Comparison of ENCODE assay signal across 8 cellular contexts in genomic region chr6:28807682-28808280, GRCh38.
DNase-seq lines count a peak whose midpoint lies in the region; ATAC-seq and TF ChIP-seq lines count a peak whose summit lies in the region.

No MANE protein-coding gene starts in this region.

- no peaks in the 10 kb centered on the region for H3K4me1 ChIP-seq in OCI-LY1 (ENCODE audit: insufficient read depth, low read length, severe bottlenecking)
- H3K4me1 ChIP-seq in colonic mucosa: no peaks in the 10 kb centered on the region
- peaks cover 4% of the 10 kb centered on the region for H3K4me1 ChIP-seq in skeletal muscle satellite cell (ENCODE audit: control insufficient read depth, insufficient read depth, low read length)
- H3K4me1 ChIP-seq in ovary (ENCODE audit: insufficient read depth): no peaks in the 10 kb centered on the region

- ATAC-seq in HG03280 (IDR thresholded peaks at IDR 0.05; ENCODE audit: unreplicated experiment): no peak

- no peaks in the 10 kb centered on the region for H4K20me1 ChIP-seq in OCI-LY1 (ENCODE audit: insufficient read depth, low read length)

- H3K27ac ChIP-seq in OCI-LY1 (ENCODE audit: low read depth, low read length, poor library complexity, severe bottlenecking) (no peak overlapping the region), colonic mucosa (no peak overlapping the region), ovary (no peak overlapping the region)

- no peaks in the 10 kb centered on the region for H3F3A ChIP-seq in OCI-LY1 (ENCODE audit: insufficient read depth, low read length)

- TF ChIP-seq EP300 in ovary (IDR thresholded peaks at IDR 0.05): no peak

- DNase-seq in stimulated activated CD4-positive, alpha-beta T cell treated with anti-CD3 and anti-CD28 coated beads, Interleukin-12 subunit alpha, Interleukin-12 subunit beta, amount 100 ng/mL, for 4 hours: peak; percentile 20
- no peak for DNase-seq in stimulated activated CD4-positive, alpha-beta T cell treated with anti-CD3 and anti-CD28 coated beads, Interleukin-4, amount 100 ng/mL, for 1 hour
- DNase-seq in colonic mucosa (peak; percentile 42), ovary (no peak)
- no peak for DNase-seq in stimulated activated naive CD4-positive, alpha-beta T cell (lab: John Stamatoyannopoulos, UW)

- peak overlapping the region; percentile 27 for H3K4me3 ChIP-seq in OCI-LY1 (ENCODE audit: low read depth, low read length, poor library complexity, severe bottlenecking)
- H3K4me3 ChIP-seq in colonic mucosa: no peak overlapping the region
- peak overlapping the region; percentile 53 for H3K4me3 ChIP-seq in skeletal muscle satellite cell (ENCODE audit: low read length)
- H3K4me3 ChIP-seq in ovary: no peak overlapping the region

- H3K79me2 ChIP-seq in OCI-LY1 (ENCODE audit: insufficient read depth, low read length): no peaks in the 10 kb centered on the region

- intact Hi-C loops in colonic mucosa (cut with DNase I): no loop called here
- intact Hi-C loops in ovary (cut with DNase I): no loop called here

- 4 to 13% (median 8%) methylated on average over 12 of the region's 12 CpGs for WGBS in ovary, 3 donors

- TF ChIP-seq POLR2A in ovary (IDR thresholded peaks at IDR 0.05): no peak

- H3K9ac ChIP-seq in OCI-LY1 (ENCODE audit: low read length): no peak overlapping the region
- no peak overlapping the region for H3K9ac ChIP-seq in colonic mucosa (ENCODE audit: low read depth in 2 of 2, low read length in 2 of 2)
- no peak overlapping the region for H3K9ac ChIP-seq in skeletal muscle satellite cell (ENCODE audit: low read depth, low read length)

- H3K4me2 ChIP-seq in OCI-LY1 (ENCODE audit: low read length): peak overlapping the region; percentile 59
- H3K4me2 ChIP-seq in skeletal muscle satellite cell (ENCODE audit: low read length): peak overlapping the region; percentile 76

- H3K27me3 ChIP-seq in OCI-LY1 (ENCODE audit: insufficient read depth, low read length): no peaks in the 10 kb centered on the region; the same call in 1 of the 2 replicates
- H3K27me3 ChIP-seq in colonic mucosa: peaks cover 35% of the 10 kb centered on the region
- peaks cover 41% of the 10 kb centered on the region for H3K27me3 ChIP-seq in skeletal muscle satellite cell (ENCODE audit: control insufficient read depth, insufficient read depth, low read length)
- H3K27me3 ChIP-seq in ovary: no peaks in the 10 kb centered on the region

- no peaks in the 10 kb centered on the region for H3K9me2 ChIP-seq in OCI-LY1 (ENCODE audit: low read depth, low read length)

- no peak overlapping the region for H2AFZ ChIP-seq in OCI-LY1 (ENCODE audit: low read length)

- no peaks in the 10 kb centered on the region for H3K36me3 ChIP-seq in OCI-LY1 (ENCODE audit: insufficient read depth, low read length)
- no peaks in the 10 kb centered on the region for H3K36me3 ChIP-seq in colonic mucosa
- H3K36me3 ChIP-seq in skeletal muscle satellite cell (ENCODE audit: insufficient read depth, low read length): no peaks in the 10 kb centered on the region
- no peaks in the 10 kb centered on the region for H3K36me3 ChIP-seq in ovary

- H3K9me3 ChIP-seq in OCI-LY1 (ENCODE audit: low read length): no peaks in the 10 kb centered on the region
- no peaks in the 10 kb centered on the region for H3K9me3 ChIP-seq in colonic mucosa
- no peaks in the 10 kb centered on the region for H3K9me3 ChIP-seq in skeletal muscle satellite cell (replicated peaks; ENCODE audit: low read length)
- no peaks in the 10 kb centered on the region for H3K9me3 ChIP-seq in ovary

- no peak for TF ChIP-seq CTCF in OCI-LY1 (IDR thresholded peaks at IDR 0.05; ENCODE audit: low read length)
- no peak for TF ChIP-seq CTCF in colonic mucosa (IDR thresholded peaks at IDR 0.05)
- TF ChIP-seq CTCF in ovary (IDR thresholded peaks at IDR 0.05): no peak

Comparison
In these comparisons a context has a peak if more than half of its experiments do, and no peak if none do; other contexts are left out.
1. DNase-seq: peak in stimulated activated CD4-positive, alpha-beta T cell treated with anti-CD3 and anti-CD28 coated beads, Interleukin-12 subunit alpha, Interleukin-12 subunit beta, amount 100 ng/mL, for 4 hours (single experiment) and colonic mucosa (single experiment); none in stimulated activated CD4-positive, alpha-beta T cell treated with anti-CD3 and anti-CD28 coated beads, Interleukin-4, amount 100 ng/mL, for 1 hour (single experiment), stimulated activated naive CD4-positive, alpha-beta T cell (0 of 6) and ovary (0 of 5).
2. H3K4me3 ChIP-seq: peak in OCI-LY1 (single experiment) and skeletal muscle satellite cell (single experiment); none in colonic mucosa (single experiment) and ovary (single experiment).